Comparison of ENCODE assay signal across 1 cellular context in the genomic region with DNA sequence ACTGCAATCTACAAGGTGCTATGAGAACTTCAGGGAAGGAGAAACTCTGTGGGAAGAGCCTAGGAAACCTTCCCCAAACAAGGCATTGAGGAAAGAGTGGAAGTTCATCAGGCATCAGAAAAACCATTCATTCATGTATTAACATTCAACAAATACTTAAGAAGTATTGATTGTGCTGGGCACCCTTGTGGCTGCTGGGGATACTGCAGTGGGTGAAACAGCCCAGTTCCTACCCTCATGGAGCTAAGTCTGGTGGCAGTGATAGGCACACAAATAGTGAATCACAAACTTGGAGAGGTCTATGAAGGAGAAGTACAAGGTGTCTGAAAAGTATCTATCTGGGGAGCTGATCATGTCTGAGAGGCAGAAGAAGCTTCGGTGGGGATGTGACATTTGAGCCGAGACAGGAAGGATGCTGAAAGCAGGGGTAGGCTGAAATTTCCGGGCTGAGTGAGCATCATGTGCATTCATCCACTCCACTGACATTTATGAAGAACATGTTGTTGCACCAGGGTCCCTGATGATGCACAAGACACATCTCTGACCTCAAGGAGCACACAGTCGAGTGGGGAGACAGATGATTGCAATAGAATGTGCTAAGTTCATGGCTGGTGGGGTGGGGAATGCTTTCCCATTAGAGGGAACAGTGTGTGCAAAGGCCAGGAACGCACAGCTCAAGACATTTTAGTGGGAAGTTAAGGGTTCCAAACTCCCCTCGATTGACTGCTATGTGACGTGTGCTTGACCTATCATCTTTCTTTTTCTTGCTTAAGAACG.
TF ChIP-seq lines count a peak whose summit lies in the region.

No MANE protein-coding gene starts in this region.

TF ChIP-seq in GM23338, 12 proteins besides CTCF, POLR2A, EP300 and RAD21 (continued from another document):
- TF ChIP-seq, protein P1, sequence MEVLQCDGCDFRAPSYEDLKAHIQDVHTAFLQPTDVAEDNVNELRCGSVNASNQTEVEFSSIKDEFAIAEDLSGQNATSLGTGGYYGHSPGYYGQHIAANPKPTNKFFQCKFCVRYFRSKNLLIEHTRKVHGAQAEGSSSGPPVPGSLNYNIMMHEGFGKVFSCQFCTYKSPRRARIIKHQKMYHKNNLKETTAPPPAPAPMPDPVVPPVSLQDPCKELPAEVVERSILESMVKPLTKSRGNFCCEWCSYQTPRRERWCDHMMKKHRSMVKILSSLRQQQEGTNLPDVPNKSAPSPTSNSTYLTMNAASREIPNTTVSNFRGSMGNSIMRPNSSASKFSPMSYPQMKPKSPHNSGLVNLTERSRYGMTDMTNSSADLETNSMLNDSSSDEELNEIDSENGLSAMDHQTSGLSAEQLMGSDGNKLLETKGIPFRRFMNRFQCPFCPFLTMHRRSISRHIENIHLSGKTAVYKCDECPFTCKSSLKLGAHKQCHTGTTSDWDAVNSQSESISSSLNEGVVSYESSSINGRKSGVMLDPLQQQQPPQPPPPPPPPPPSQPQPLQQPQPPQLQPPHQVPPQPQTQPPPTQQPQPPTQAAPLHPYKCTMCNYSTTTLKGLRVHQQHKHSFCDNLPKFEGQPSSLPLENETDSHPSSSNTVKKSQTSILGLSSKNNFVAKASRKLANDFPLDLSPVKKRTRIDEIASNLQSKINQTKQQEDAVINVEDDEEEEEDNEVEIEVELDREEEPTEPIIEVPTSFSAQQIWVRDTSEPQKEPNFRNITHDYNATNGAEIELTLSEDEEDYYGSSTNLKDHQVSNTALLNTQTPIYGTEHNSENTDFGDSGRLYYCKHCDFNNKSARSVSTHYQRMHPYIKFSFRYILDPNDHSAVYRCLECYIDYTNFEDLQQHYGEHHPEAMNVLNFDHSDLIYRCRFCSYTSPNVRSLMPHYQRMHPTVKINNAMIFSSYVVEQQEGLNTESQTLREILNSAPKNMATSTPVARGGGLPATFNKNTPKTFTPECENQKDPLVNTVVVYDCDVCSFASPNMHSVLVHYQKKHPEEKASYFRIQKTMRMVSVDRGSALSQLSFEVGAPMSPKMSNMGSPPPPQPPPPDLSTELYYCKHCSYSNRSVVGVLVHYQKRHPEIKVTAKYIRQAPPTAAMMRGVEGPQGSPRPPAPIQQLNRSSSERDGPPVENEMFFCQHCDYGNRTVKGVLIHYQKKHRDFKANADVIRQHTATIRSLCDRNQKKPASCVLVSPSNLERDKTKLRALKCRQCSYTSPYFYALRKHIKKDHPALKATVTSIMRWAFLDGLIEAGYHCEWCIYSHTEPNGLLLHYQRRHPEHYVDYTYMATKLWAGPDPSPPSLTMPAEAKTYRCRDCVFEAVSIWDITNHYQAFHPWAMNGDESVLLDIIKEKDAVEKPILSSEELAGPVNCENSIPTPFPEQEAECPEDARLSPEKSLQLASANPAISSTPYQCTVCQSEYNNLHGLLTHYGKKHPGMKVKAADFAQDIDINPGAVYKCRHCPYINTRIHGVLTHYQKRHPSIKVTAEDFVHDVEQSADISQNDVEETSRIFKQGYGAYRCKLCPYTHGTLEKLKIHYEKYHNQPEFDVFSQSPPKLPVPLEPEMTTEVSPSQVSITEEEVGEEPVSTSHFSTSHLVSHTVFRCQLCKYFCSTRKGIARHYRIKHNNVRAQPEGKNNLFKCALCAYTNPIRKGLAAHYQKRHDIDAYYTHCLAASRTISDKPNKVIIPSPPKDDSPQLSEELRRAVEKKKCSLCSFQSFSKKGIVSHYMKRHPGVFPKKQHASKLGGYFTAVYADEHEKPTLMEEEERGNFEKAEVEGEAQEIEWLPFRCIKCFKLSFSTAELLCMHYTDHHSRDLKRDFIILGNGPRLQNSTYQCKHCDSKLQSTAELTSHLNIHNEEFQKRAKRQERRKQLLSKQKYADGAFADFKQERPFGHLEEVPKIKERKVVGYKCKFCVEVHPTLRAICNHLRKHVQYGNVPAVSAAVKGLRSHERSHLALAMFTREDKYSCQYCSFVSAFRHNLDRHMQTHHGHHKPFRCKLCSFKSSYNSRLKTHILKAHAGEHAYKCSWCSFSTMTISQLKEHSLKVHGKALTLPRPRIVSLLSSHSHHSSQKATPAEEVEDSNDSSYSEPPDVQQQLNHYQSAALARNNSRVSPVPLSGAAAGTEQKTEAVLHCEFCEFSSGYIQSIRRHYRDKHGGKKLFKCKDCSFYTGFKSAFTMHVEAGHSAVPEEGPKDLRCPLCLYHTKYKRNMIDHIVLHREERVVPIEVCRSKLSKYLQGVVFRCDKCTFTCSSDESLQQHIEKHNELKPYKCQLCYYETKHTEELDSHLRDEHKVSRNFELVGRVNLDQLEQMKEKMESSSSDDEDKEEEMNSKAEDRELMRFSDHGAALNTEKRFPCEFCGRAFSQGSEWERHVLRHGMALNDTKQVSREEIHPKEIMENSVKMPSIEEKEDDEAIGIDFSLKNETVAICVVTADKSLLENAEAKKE (CRISPR knock-in tag; IDR thresholded peaks at IDR 0.05) = no peak
- TF ChIP-seq CREB1 (CRISPR knock-in tag; IDR thresholded peaks at IDR 0.05; ENCODE audit: low read depth) (no peak), ZNF331 (CRISPR knock-in tag; IDR thresholded peaks at IDR 0.05; ENCODE audit: low read depth) (no peak)
